35 cellular contexts compared by ENCODE assay signal in genomic region chr1:77983997-77984355, GRCh38. TPM values are rescaled to one million over a fixed set of nuclear protein-coding genes. Genes with fewer than 3 reads are reported as not detected.
A peak's percentile ranks its signal among the peaks of the same experiment; 100 is the strongest.
DNase-seq lines count a peak whose midpoint lies in the region; ATAC-seq, FAIRE-seq and TF ChIP-seq lines count a peak whose summit lies in the region.
"Had no signal": no experiment of that assay in that cellular context is flagged by ENCODE, and none has a peak within 500 bp of the region (broad histone marks: within the 10 kb centered on the region; RNA-seq: fewer than 3 reads in every experiment).

No MANE protein-coding gene starts in this region.

- no peak overlapping the region for H3K4me3 Mint-ChIP-seq in stimulated activated naive CD8-positive, alpha-beta T cell treated with anti-CD3 and anti-CD28 coated beads, Interleukin-15, Interleukin-2, amounts not matched to agents 100 ng/mL and 50 ng/mL, for 24 hours
- H3K4me3 Mint-ChIP-seq in neural crest cell = peak overlapping the region; percentile 20
- peak overlapping the region; percentile 10 for H3K4me3 Mint-ChIP-seq in type B pancreatic cell
- H3K4me3 Mint-ChIP-seq in CD4-positive, alpha-beta memory T cell = no peak overlapping the region
- H3K4me3 Mint-ChIP-seq: activated CD4-positive, alpha-beta memory T cell treated with anti-CD3 and anti-CD28 coated beads for 36 hours; activated naive CD8-positive, alpha-beta T cell treated with anti-CD3 and anti-CD28 coated beads, Interleukin-2, amount 10 ng/mL, durations not matched to agents 7 days and 5 days; effector memory CD8-positive, alpha-beta T cell; T-helper 17 cell had no signal

- peaks cover 41% of the 10 kb centered on the region for H3K36me3 Mint-ChIP-seq in stimulated activated naive CD8-positive, alpha-beta T cell treated with anti-CD3 and anti-CD28 coated beads, Interleukin-15, Interleukin-2, amounts not matched to agents 100 ng/mL and 50 ng/mL, for 24 hours (ENCODE audit: low read depth)
- H3K36me3 Mint-ChIP-seq in neural crest cell (ENCODE audit: low read depth) (peaks cover 3% of the 10 kb centered on the region), type B pancreatic cell (peaks cover 12% of the 10 kb centered on the region)
- peaks cover 0 to 4% of the 10 kb centered on the region in 2 donors for H3K36me3 Mint-ChIP-seq in CD4-positive, alpha-beta memory T cell

- DNase-seq in stimulated activated naive CD8-positive, alpha-beta T cell treated with anti-CD3 and anti-CD28 coated beads, Interleukin-15, Interleukin-2, amounts not matched to agents 100 U/mL and 50 U/mL, for 24 hours = no peak
- no peak for DNase-seq in GM12878 (ENCODE audit: low read depth, low spot score)
- no peak for DNase-seq in neural crest cell (ENCODE audit: low read depth, low spot score)
- DNase-seq in type B pancreatic cell (ENCODE audit: extremely low spot score, unreplicated experiment) = no peak
- no peak for DNase-seq in CD4-positive, alpha-beta memory T cell
- DNase-seq in testis = no peak
- no peak for DNase-seq in NCI-H2196 (lab: John Stamatoyannopoulos, UW; ENCODE audit: unreplicated experiment)
- DNase-seq: activated CD4-positive, alpha-beta memory T cell treated with anti-CD3 and anti-CD28 coated beads for 36 hours; activated CD4-positive, CD25-positive, alpha-beta regulatory T cell treated with anti-CD3 and anti-CD28 coated beads, Interleukin-2, amount 50 U/mL, for 72 hours; activated CD8-positive, alpha-beta memory T cell treated with anti-CD3 and anti-CD28 coated beads, Interleukin-2, amount 50 U/mL, for 48 hours; activated effector memory CD4-positive, alpha-beta T cell treated with Interleukin-2 at 50 U/mL for 16 hours; activated naive CD8-positive, alpha-beta T cell treated with anti-CD3 and anti-CD28 coated beads, Interleukin-2, amount 10 ng/mL, durations not matched to agents 7 days and 5 days; central memory CD4-positive, alpha-beta T cell; cortex of kidney; DMS53; effector memory CD8-positive, alpha-beta T cell; erythroblast; hypothalamus; Kasumi-1; left cardiac atrium; mammary epithelial cell; NCI-H1436 treated with DMSO at 0.1 percent for 48 hours; NCI-H2081 treated with DMSO at 0.1 percent for 48 hours; NCI-H226; NCI-H526 treated with DMSO at 0.1 percent for 48 hours; Right ventricle myocardium superior; stimulated activated CD4-positive, alpha-beta T cell treated with anti-CD3 and anti-CD28 coated beads, Interleukin-4, amount 100 ng/mL, for 24 hours; T-helper 17 cell; upper lobe of left lung had no signal

- no peaks in the 10 kb centered on the region for H3K4me1 ChIP-seq in GM12878 (ENCODE audit: control insufficient read depth, insufficient read depth, low read length)
- H3K4me1 ChIP-seq in CD4-positive, alpha-beta memory T cell (ENCODE audit: insufficient read depth, low read length) = peaks cover 19% of the 10 kb centered on the region
- no peaks in the 10 kb centered on the region for H3K4me1 ChIP-seq in testis
- H3K4me1 ChIP-seq: prostate gland had no signal

- H3K9me3 Mint-ChIP-seq in stimulated activated naive CD8-positive, alpha-beta T cell treated with anti-CD3 and anti-CD28 coated beads, Interleukin-15, Interleukin-2, amounts not matched to agents 100 ng/mL and 50 ng/mL, for 24 hours = no peaks in the 10 kb centered on the region
- no peaks in the 10 kb centered on the region for H3K9me3 Mint-ChIP-seq in neural crest cell
- no peaks in the 10 kb centered on the region for H3K9me3 Mint-ChIP-seq in type B pancreatic cell
- no peaks in the 10 kb centered on the region for H3K9me3 Mint-ChIP-seq in CD4-positive, alpha-beta memory T cell
- H3K9me3 Mint-ChIP-seq: activated CD4-positive, alpha-beta memory T cell treated with anti-CD3 and anti-CD28 coated beads for 36 hours; activated naive CD8-positive, alpha-beta T cell treated with anti-CD3 and anti-CD28 coated beads, Interleukin-2, amount 10 ng/mL, durations not matched to agents 7 days and 5 days; effector memory CD8-positive, alpha-beta T cell had no signal

- H3K27ac Mint-ChIP-seq in stimulated activated naive CD8-positive, alpha-beta T cell treated with anti-CD3 and anti-CD28 coated beads, Interleukin-15, Interleukin-2, amounts not matched to agents 100 ng/mL and 50 ng/mL, for 24 hours = peak overlapping the region; percentile 53
- H3K27ac Mint-ChIP-seq in neural crest cell (ENCODE audit: unreplicated experiment) (no peak overlapping the region), type B pancreatic cell (peak overlapping the region; percentile 79)
- peak overlapping the region in 1 of 7 donors; percentile 14 for H3K27ac Mint-ChIP-seq in CD4-positive, alpha-beta memory T cell
- H3K27ac Mint-ChIP-seq: activated CD4-positive, alpha-beta memory T cell treated with anti-CD3 and anti-CD28 coated beads for 36 hours; activated naive CD8-positive, alpha-beta T cell treated with anti-CD3 and anti-CD28 coated beads, Interleukin-2, amount 10 ng/mL, durations not matched to agents 7 days and 5 days; T-helper 17 cell had no signal

- CTCF ChIA-PET in GM12878 (lab: Yijun Ruan, JAX) = interaction anchor here (2.1 kb wide), 1 partner anchor 21 kb away, joined by 7 read pairs; the partner anchor contains the start of gene DNAJB4
- CTCF ChIA-PET in CD4-positive, alpha-beta memory T cell (lab: Charles Lee; ENCODE audit: partially characterized antibody) = interaction anchor here (2.6 kb wide), 1 partner anchor 11 kb away, joined by 6 read pairs; no protein-coding TSS in a partner anchor

- peaks cover 78% of the 10 kb centered on the region for H3K4me1 Mint-ChIP-seq in stimulated activated naive CD8-positive, alpha-beta T cell treated with anti-CD3 and anti-CD28 coated beads, Interleukin-15, Interleukin-2, amounts not matched to agents 100 ng/mL and 50 ng/mL, for 24 hours (ENCODE audit: low read depth)
- peaks cover 28% of the 10 kb centered on the region for H3K4me1 Mint-ChIP-seq in neural crest cell
- peaks cover 17% of the 10 kb centered on the region for H3K4me1 Mint-ChIP-seq in type B pancreatic cell (ENCODE audit: unreplicated experiment)
- H3K4me1 Mint-ChIP-seq in CD4-positive, alpha-beta memory T cell = peaks cover 8 to 24% (median 19%) of the 10 kb centered on the region in 4 donors

- no peak overlapping the region for H3K4me2 ChIP-seq in GM12878 (ENCODE audit: control insufficient read depth, insufficient read depth)
- H3K4me2 ChIP-seq: BLaER1 treated with 17β-estradiol and CSF1 and Interleukin-3, amounts not matched to agents 10 nM and 100 nM had no signal

- SMC1A ChIA-PET in GM12878 (lab: Charles Lee; ENCODE audit: uncharacterized antibody, unreplicated experiment) = interaction anchor here (1.0 to 1.5 kb wide), 4 partner anchors 16 to 237 kb away, joined by 3 to 6 read pairs (median 4); partner anchors contain the start of gene DNAJB4

- H3K27ac ChIP-seq in GM12878 (ENCODE audit: control insufficient read depth, insufficient read depth) (no peak overlapping the region), testis (peak overlapping the region in 1 of 2 donors; percentile 17)
- H3K27ac ChIP-seq in CD4-positive, alpha-beta memory T cell (ENCODE audit: low read depth, low read length) = no peak overlapping the region
- H3K27ac ChIP-seq: ascending aorta; BLaER1 treated with 17β-estradiol and CSF1 and Interleukin-3, amounts not matched to agents 10 nM and 100 nM; neutrophil; prostate gland had no signal

- H3K79me2 ChIP-seq in GM12878 (ENCODE audit: control insufficient read depth, insufficient read depth, low read length) = peaks cover 30% of the 10 kb centered on the region

- TF ChIP-seq POLR2A in GM12878 (IDR thresholded peaks at IDR 0.05; ENCODE audit: low read depth, low read length) (no peak), testis (IDR thresholded peaks at IDR 0.05) (no peak)

- intact Hi-C loops in GM12878 (cut with micrococcal nuclease; ENCODE audit: unreplicated experiment) (no loop called here), testis (cut with DNase I; ENCODE audit: low total_unique reads) (no loop called here)
- intact Hi-C loops in CD4-positive, alpha-beta memory T cell (cut with micrococcal nuclease) = no loop called here

- TF ChIP-seq CTCF in GM12878 (IDR thresholded peaks at IDR 0.05 in 2 of 3, conservative IDR thresholded peaks at IDR 0.05 in 1 of 3; ENCODE audit: control insufficient read depth in 2 of 3, extremely low read depth in 1 of 3, insufficient read depth in 1 of 3, low read depth in 3 of 3, low read length in 3 of 3) (no peak), neural crest cell (conservative IDR thresholded peaks at IDR 0.05) (no peak), type B pancreatic cell (conservative IDR thresholded peaks at IDR 0.05) (no peak), testis (IDR thresholded peaks at IDR 0.05) (no peak)

- H4K20me1 ChIP-seq in GM12878 (ENCODE audit: control insufficient read depth, insufficient read depth) = no peaks in the 10 kb centered on the region

- no peak for FAIRE-seq in GM12878 (lab: Jason Lieb, UNC)

- ATAC-seq in stimulated activated naive CD8-positive, alpha-beta T cell treated with anti-CD3 and anti-CD28 coated beads, Interleukin-15, Interleukin-2, amounts not matched to agents 100 U/mL and 50 U/mL, for 24 hours = no peak
- no peak for ATAC-seq in GM12878
- ATAC-seq: effector memory CD8-positive, alpha-beta T cell; left cardiac atrium; SK-N-SH treated with all-trans-retinoic acid at 6 μM for 48 hours; T-helper 17 cell had no signal

- no TSS peak for BruUV-seq in GM12878 (replicated peaks; lab: Mats Ljungman, UMichigan)

- H3K4me3 ChIP-seq in GM12878 (no peak overlapping the region), testis (no peak overlapping the region)
- H3K4me3 ChIP-seq in CD4-positive, alpha-beta memory T cell (ENCODE audit: low read length in 2 of 2) = no peak overlapping the region
- H3K4me3 ChIP-seq: ascending aorta; BLaER1 treated with 17β-estradiol and CSF1 and Interleukin-3, amounts not matched to agents 10 nM and 100 nM; prostate gland; upper lobe of left lung had no signal

- in situ Hi-C loops in GM12878 (cut with MboI) = no loop called here

- RAD21 ChIA-PET in GM12878 (lab: Charles Lee; ENCODE audit: unreplicated experiment) = interaction anchor here (1.0 kb wide), 1 partner anchor 131 kb away, joined by 5 read pairs; no protein-coding TSS in a partner anchor

- no peak for TF ChIP-seq RAD21 in GM12878 (IDR thresholded peaks at IDR 0.05; ENCODE audit: insufficient read depth, low read depth, low read length)

- H3K27me3 Mint-ChIP-seq in stimulated activated naive CD8-positive, alpha-beta T cell treated with anti-CD3 and anti-CD28 coated beads, Interleukin-15, Interleukin-2, amounts not matched to agents 100 ng/mL and 50 ng/mL, for 24 hours = no peaks in the 10 kb centered on the region
- H3K27me3 Mint-ChIP-seq in neural crest cell (ENCODE audit: low read depth) = no peaks in the 10 kb centered on the region
- H3K27me3 Mint-ChIP-seq in type B pancreatic cell = no peaks in the 10 kb centered on the region
- no peaks in the 10 kb centered on the region for H3K27me3 Mint-ChIP-seq in CD4-positive, alpha-beta memory T cell
- H3K27me3 Mint-ChIP-seq: activated CD4-positive, alpha-beta memory T cell treated with anti-CD3 and anti-CD28 coated beads for 36 hours; activated naive CD8-positive, alpha-beta T cell treated with anti-CD3 and anti-CD28 coated beads, Interleukin-2, amount 10 ng/mL, durations not matched to agents 7 days and 5 days; effector memory CD8-positive, alpha-beta T cell; T-helper 17 cell had no signal

- H3K27me3 ChIP-seq in GM12878 (replicated peaks in 1 of 2; ENCODE audit: control insufficient read depth in 2 of 2, insufficient read depth in 2 of 2, low read length in 1 of 2) (no peaks in the 10 kb centered on the region), testis (no peaks in the 10 kb centered on the region)
- no peaks in the 10 kb centered on the region for H3K27me3 ChIP-seq in CD4-positive, alpha-beta memory T cell (ENCODE audit: insufficient read depth, low read length)
- H3K27me3 ChIP-seq: ascending aorta; BLaER1 treated with 17β-estradiol and CSF1 and Interleukin-3, amounts not matched to agents 10 nM and 100 nM; neutrophil; upper lobe of left lung had no signal

- H3K36me3 ChIP-seq in GM12878 (ENCODE audit: control insufficient read depth in 2 of 2, insufficient read depth in 2 of 2, low read length in 1 of 2) = no peaks in the 10 kb centered on the region
- H3K36me3 ChIP-seq in CD4-positive, alpha-beta memory T cell (ENCODE audit: insufficient read depth, low read length) = no peaks in the 10 kb centered on the region
- H3K36me3 ChIP-seq in testis (ENCODE audit: low read depth, missing control alignments) = no peaks in the 10 kb centered on the region
- H3K36me3 ChIP-seq: neutrophil, prostate gland, upper lobe of left lung had no signal

- no peak overlapping the region for H3K9ac ChIP-seq in GM12878 (ENCODE audit: control insufficient read depth, insufficient read depth, low read length)
- H3K9ac ChIP-seq: BLaER1 treated with 17β-estradiol and CSF1 and Interleukin-3, amounts not matched to agents 10 nM and 100 nM had no signal

- H2AFZ ChIP-seq in GM12878 (ENCODE audit: control insufficient read depth, low read depth, low read length) = no peak overlapping the region

- H3K9me3 ChIP-seq in GM12878 (replicated peaks; ENCODE audit: control insufficient read depth, insufficient read depth, low read length) (no peaks in the 10 kb centered on the region; the same call in 2 of the 3 replicates), testis (no peaks in the 10 kb centered on the region)
- H3K9me3 ChIP-seq in CD4-positive, alpha-beta memory T cell (ENCODE audit: control insufficient read depth in 1 of 2, low read length in 2 of 2) = no peaks in the 10 kb centered on the region
- H3K9me3 ChIP-seq: ascending aorta, neutrophil, prostate gland, upper lobe of left lung had no signal

- no peak for TF ChIP-seq EP300 in GM12878 (IDR thresholded peaks at IDR 0.05; ENCODE audit: borderline replicate concordance in 1 of 2, control insufficient read depth in 1 of 2, low read depth in 2 of 2, low read length in 2 of 2)

- POLR2A ChIA-PET in GM12878 (lab: Charles Lee) = interaction anchor here (0.6 to 1.4 kb wide), 2 partner anchors 21 to 24 kb away, joined by 3 read pairs; partner anchors contain the start of gene DNAJB4
- POLR2A ChIA-PET in CD4-positive, alpha-beta memory T cell (lab: Charles Lee; ENCODE audit: partially characterized antibody) = interaction anchor here (0.8 kb wide), 1 partner anchor 21 kb away, joined by 4 read pairs; the partner anchor contains the start of gene DNAJB4

RNA-seq across cellular contexts. Expression of gene FUBP1, which starts 5.1 kb away (rescaled TPM):
- 1,069 and 1,115 TPM in 2 replicates for total RNA-seq in GM12878 (2013; cell fraction: nucleolus; rRNA removed)
- total RNA-seq in GM12878 (2014; rRNA removed) (186 and 207 TPM in 2 replicates), GM12878 (2014; rRNA removed; fragmentation: Illumina TruSeq; extraction: Trizol) (244 and 247 TPM in 2 replicates), GM12878 (2021) (184 and 196 TPM in 2 replicates), neural crest cell (318 and 328 TPM in 2 replicates), type B pancreatic cell (ENCODE audit: low replicate concordance) (123 and 220 TPM in 2 replicates), testis (100 to 1,000 TPM; 141 to 160 TPM)
- 100 TPM for polyA plus RNA-seq in GM12878 (2011; ENCODE audit: low read depth)
- polyA plus RNA-seq in GM12878 (2011; rRNA removed) (343 and 471 TPM in 2 replicates), GM12878 (2014; fragmentation: Illumina TruSeq; extraction: Trizol) (209 and 221 TPM in 2 replicates), GM12878 (2014; fragmentation: Nextera tagmentation; extraction: Ambion mirVana) (100 to 1,000 TPM; 110 to 114 TPM), GM12878 (2014; rRNA removed) (219 and 248 TPM in 2 replicates), GM12878 (2016; fragmentation: Nextera tagmentation; extraction: Ambion mirVana) (100 to 1,000 TPM; 136 to 142 TPM), testis (ENCODE audit: insufficient read depth, low read depth, low replicate concordance) (83.7 TPM)
- polyA plus RNA-seq in GM12878 (2011; cell fraction: cytosol; rRNA removed) = 135 and 172 TPM in 2 replicates
- 1,076 and 1,106 TPM in 2 replicates for polyA plus RNA-seq in GM12878 (2011; cell fraction: nucleus; rRNA removed)
- 110 and 134 TPM in 2 replicates for polyA plus RNA-seq in GM12878 (2012)
- polyA minus RNA-seq in GM12878 (2011; rRNA and poly(A)+ RNA removed) = 206 and 246 TPM in 2 replicates
- polyA minus RNA-seq in GM12878 (2011; cell fraction: cytosol; rRNA and poly(A)+ RNA removed) = 89.7 and 89.8 TPM in 2 replicates
- 400 and 534 TPM in 2 replicates for polyA minus RNA-seq in GM12878 (2011; cell fraction: nucleus; rRNA and poly(A)+ RNA removed)
- total RNA-seq in CD4-positive, alpha-beta memory T cell = 100 to 1,000 TPM; 246 to 270 TPM
- 10 to 100 TPM; 31.5 to 58.0 TPM for polyA plus RNA-seq in CD4-positive, alpha-beta memory T cell

RNA-seq across cellular contexts. Expression of gene DNAJB4, which starts 20.8 kb away (rescaled TPM):
- 19.7 and 20.8 TPM in 2 replicates for total RNA-seq in GM12878 (2013; cell fraction: nucleolus; rRNA removed)
- total RNA-seq in GM12878 (2014; rRNA removed) (5.3 and 6.9 TPM in 2 replicates), GM12878 (2014; rRNA removed; fragmentation: Illumina TruSeq; extraction: Trizol) (6.2 and 6.5 TPM in 2 replicates), GM12878 (2021) (7.3 and 7.6 TPM in 2 replicates), neural crest cell (17.3 and 23.2 TPM in 2 replicates), type B pancreatic cell (ENCODE audit: low replicate concordance) (20.9 and 27.7 TPM in 2 replicates), testis (10 to 100 TPM; 21.1 to 24.7 TPM)
- polyA plus RNA-seq in GM12878 (2011; ENCODE audit: low read depth) = 1.5 TPM
- polyA plus RNA-seq in GM12878 (2011; rRNA removed) (6.6 and 13.6 TPM in 2 replicates), GM12878 (2014; fragmentation: Illumina TruSeq; extraction: Trizol) (6.5 and 8.8 TPM in 2 replicates), GM12878 (2014; fragmentation: Nextera tagmentation; extraction: Ambion mirVana) (1 to 10 TPM; 3.8 to 5.1 TPM), GM12878 (2014; rRNA removed) (5.9 and 8.1 TPM in 2 replicates), GM12878 (2016; fragmentation: Nextera tagmentation; extraction: Ambion mirVana) (10 to 100 TPM; 10.1 to 10.5 TPM), testis (ENCODE audit: insufficient read depth, low read depth, low replicate concordance) (33.4 TPM)
- polyA plus RNA-seq in GM12878 (2011; cell fraction: cytosol; rRNA removed) = 2.0 TPM in 2 replicates
- 6.0 and 6.3 TPM in 2 replicates for polyA plus RNA-seq in GM12878 (2011; cell fraction: nucleus; rRNA removed)
- 4.4 and 7.0 TPM in 2 replicates for polyA plus RNA-seq in GM12878 (2012)
- 5.0 and 7.6 TPM in 2 replicates for polyA minus RNA-seq in GM12878 (2011; rRNA and poly(A)+ RNA removed)
- 1.9 and 2.7 TPM in 2 replicates for polyA minus RNA-seq in GM12878 (2011; cell fraction: cytosol; rRNA and poly(A)+ RNA removed)
- polyA minus RNA-seq in GM12878 (2011; cell fraction: nucleus; rRNA and poly(A)+ RNA removed) = 6.5 and 15.7 TPM in 2 replicates
- 10 to 100 TPM; 15.5 to 18.3 TPM for total RNA-seq in CD4-positive, alpha-beta memory T cell
- 1 to 10 TPM; 8.7 to 9.8 TPM for polyA plus RNA-seq in CD4-positive, alpha-beta memory T cell

Comparison
In these comparisons a context has a peak if more than half of its experiments do, and no peak if none do; other contexts are left out.
1. H3K4me3 Mint-ChIP-seq: peak in neural crest cell (single experiment) and type B pancreatic cell (single experiment); none in stimulated activated naive CD8-positive, alpha-beta T cell treated with anti-CD3 and anti-CD28 coated beads, Interleukin-15, Interleukin-2, amounts not matched to agents 100 ng/mL and 50 ng/mL, for 24 hours (single experiment) and CD4-positive, alpha-beta memory T cell (0 of 8).